In genomic region chr5:142611154-142611553, GRCh38 we compare ENCODE assay signal across 8 cellular contexts.
A peak's percentile ranks its signal among the peaks of the same experiment; 100 is the strongest.
DNase-seq lines count a peak whose midpoint lies in the region; ATAC-seq and TF ChIP-seq lines count a peak whose summit lies in the region.

No MANE protein-coding gene starts in this region.

- peak; percentile 90 for TF ChIP-seq CTCF in liver (IDR thresholded peaks at IDR 0.05; ENCODE audit: low read depth, low read length, missing input control)

- peak; percentile 96 for ATAC-seq in HG02852 (IDR thresholded peaks at IDR 0.05; ENCODE audit: unreplicated experiment)

- no peak overlapping the region for H3K9ac ChIP-seq in liver (ENCODE audit: low read depth in 1 of 2, low read length in 2 of 2)

- no peaks in the 10 kb centered on the region for H3K9me3 ChIP-seq in liver (ENCODE audit: control insufficient read depth in 4 of 4, low read length in 3 of 4)

- no peak overlapping the region for H3K4me3 ChIP-seq in liver (ENCODE audit: low read depth in 1 of 3, low read length in 3 of 3)

- DNase-seq in NCI-H524 (lab: John Stamatoyannopoulos, UW) (peak; percentile 33 to 52), NCI-H524 treated with DMSO at 0.1 percent for 48 hours (lab: John Stamatoyannopoulos, UW) (no peak), NCI-H2227 (lab: John Stamatoyannopoulos, UW; ENCODE audit: unreplicated experiment) (peak; percentile 63), cerebellum (ENCODE audit: low spot score) (peak; percentile 81)
- DNase-seq in activated CD4-positive, alpha-beta T cell treated with anti-CD3 and anti-CD28 coated beads for 24 hours (ENCODE audit: low read depth in 2 of 2): peak; percentile 60 to 70
- DNase-seq in stimulated activated CD8-positive, alpha-beta memory T cell treated with anti-CD3 and anti-CD28 coated beads, Interleukin-15, amount 100 ng/mL, for 1 hour (ENCODE audit: low read depth): peak; percentile 56

- no peaks in the 10 kb centered on the region for H3K27me3 ChIP-seq in liver (ENCODE audit: control insufficient read depth in 4 of 4, insufficient read depth in 4 of 4, low read length in 3 of 4)

- TF ChIP-seq RAD21 in liver (IDR thresholded peaks at IDR 0.05): peak; percentile 92 to 94

- no peaks in the 10 kb centered on the region for H3K36me3 ChIP-seq in liver (ENCODE audit: control insufficient read depth in 4 of 4, insufficient read depth in 3 of 4, low read depth in 1 of 4, low read length in 3 of 4)

- H3K4me1 ChIP-seq in liver (ENCODE audit: control insufficient read depth in 4 of 4, insufficient read depth in 4 of 4, low read length in 3 of 4): peaks cover 5 to 25% (median 14%) of the 10 kb centered on the region in 4 donors

- no peak overlapping the region for H3K27ac ChIP-seq in liver (ENCODE audit: low read depth in 1 of 2, low read length in 2 of 2)

- WGBS in liver: 31% methylated on average over 8 of the region's 8 CpGs

TF ChIP-seq in liver, 16 proteins besides CTCF, POLR2A, EP300 and RAD21:
- TF ChIP-seq JUND (IDR thresholded peaks at IDR 0.05) (no peak), NR2F2 (IDR thresholded peaks at IDR 0.05) (no peak), HNF4G (IDR thresholded peaks at IDR 0.05) (no peak), YY1 (IDR thresholded peaks at IDR 0.05) (no peak), MAX (IDR thresholded peaks at IDR 0.05) (no peak), EGR1 (IDR thresholded peaks at IDR 0.05; ENCODE audit: low read depth in 2 of 2) (no peak), HNF4A (conservative IDR thresholded peaks at IDR 0.05) (peak; percentile 3 to 19), ZBTB33 (IDR thresholded peaks at IDR 0.05) (no peak), REST (IDR thresholded peaks at IDR 0.05) (no peak), RXRA (IDR thresholded peaks at IDR 0.05) (peak in 1 of 2 donors; percentile 15), ATF3 (IDR thresholded peaks at IDR 0.05) (no peak), TAF1 (conservative IDR thresholded peaks at IDR 0.05) (no peak)
